8 cellular contexts compared by ENCODE assay signal in the genomic region with DNA sequence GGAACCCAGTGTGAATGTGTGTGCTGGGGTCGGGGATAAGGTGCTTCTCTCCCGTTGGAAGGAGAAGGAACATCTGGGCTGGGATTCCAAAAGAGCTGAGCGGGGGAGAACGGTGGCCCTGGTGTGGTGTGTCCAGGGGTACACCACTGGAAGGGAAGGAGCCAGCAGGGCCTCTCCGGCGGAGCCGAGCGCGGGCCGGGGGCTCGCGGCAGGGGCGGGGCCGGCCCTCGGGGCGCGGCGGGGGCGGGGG. TPM values are rescaled to one million over a fixed set of nuclear protein-coding genes. Genes with fewer than 3 reads are reported as not detected.
DNase-seq lines count a peak whose midpoint lies in the region; ATAC-seq and TF ChIP-seq lines count a peak whose summit lies in the region.

No MANE protein-coding gene starts in this region.

- peaks cover 9% of the 10 kb centered on the region for H3K27me3 Mint-ChIP-seq in activated CD4-positive, alpha-beta T cell treated with anti-CD3 and anti-CD28 coated beads, Interleukin-2, amount 10 ng/mL, durations not matched to agents 7 days and 5 days
- no peaks in the 10 kb centered on the region for H3K27me3 Mint-ChIP-seq in activated CD4-positive, alpha-beta memory T cell treated with anti-CD3 and anti-CD28 coated beads for 36 hours

- peaks cover 0 to 9% of the 10 kb centered on the region in 2 donors for H3K4me1 ChIP-seq in thoracic aorta (ENCODE audit: control insufficient read depth in 1 of 2, low read depth in 2 of 2)

- H3K27me3 ChIP-seq in thoracic aorta (replicated peaks; ENCODE audit: insufficient read depth): no peaks in the 10 kb centered on the region

- CTCF ChIA-PET in activated CD4-positive, alpha-beta T cell treated with anti-CD3 and anti-CD28 coated beads, Interleukin-2, amount 10 ng/mL, durations not matched to agents 7 days and 5 days (lab: Charles Lee): interaction anchor here (0.6 to 12.1 kb wide), 6 partner anchors 11 to 357 kb away, joined by 3 to 121 read pairs (median 3); no protein-coding TSS in a partner anchor
- CTCF ChIA-PET in activated CD4-positive, alpha-beta memory T cell treated with anti-CD3 and anti-CD28 coated beads for 36 hours (lab: Charles Lee): interaction anchor here (1.1 to 10.8 kb wide), 3 partner anchors 8 to 29 kb away, joined by 3 to 127 read pairs (median 10); no protein-coding TSS in a partner anchor

- H3K9me3 ChIP-seq in iPS-18c (ENCODE audit: control insufficient read depth, insufficient read depth, low read length) (peaks cover 2% of the 10 kb centered on the region), thoracic aorta (no peaks in the 10 kb centered on the region)

- intact Hi-C loops in activated CD4-positive, alpha-beta memory T cell treated with anti-CD3 and anti-CD28 coated beads for 36 hours (cut with micrococcal nuclease): loop anchor here (1.0 kb wide), 1 partner anchor 28 kb away; no protein-coding TSS in a partner anchor

- peak overlapping the region; percentile 50 for H3K4me3 ChIP-seq in iPS-18c (ENCODE audit: insufficient read depth, low read depth, low read length)
- peak overlapping the region; percentile 76 for H3K4me3 ChIP-seq in thoracic aorta

- ATAC-seq in thoracic aorta (ENCODE audit: insufficient number of reproducible peaks, low FRiP score, low read depth) (no peak), GM18519 (IDR thresholded peaks at IDR 0.05; ENCODE audit: low FRiP score, unreplicated experiment) (no peak)

- H3K36me3 Mint-ChIP-seq in activated CD4-positive, alpha-beta T cell treated with anti-CD3 and anti-CD28 coated beads, Interleukin-2, amount 10 ng/mL, durations not matched to agents 7 days and 5 days (ENCODE audit: low read depth): peaks cover 1% of the 10 kb centered on the region
- H3K36me3 Mint-ChIP-seq in activated CD4-positive, alpha-beta memory T cell treated with anti-CD3 and anti-CD28 coated beads for 36 hours: no peaks in the 10 kb centered on the region

- peak overlapping the region; percentile 86 for H3K27ac Mint-ChIP-seq in activated CD4-positive, alpha-beta T cell treated with anti-CD3 and anti-CD28 coated beads, Interleukin-2, amount 10 ng/mL, durations not matched to agents 7 days and 5 days
- peak overlapping the region; percentile 15 for H3K27ac Mint-ChIP-seq in activated CD4-positive, alpha-beta memory T cell treated with anti-CD3 and anti-CD28 coated beads for 36 hours

- POLR2A ChIA-PET in activated CD4-positive, alpha-beta T cell treated with anti-CD3 and anti-CD28 coated beads, Interleukin-2, amount 10 ng/mL, durations not matched to agents 7 days and 5 days (lab: Charles Lee): interaction anchor here (0.7 to 1.5 kb wide), 3 partner anchors 10 to 301 kb away, joined by 3 read pairs; no protein-coding TSS in a partner anchor
- POLR2A ChIA-PET in activated CD4-positive, alpha-beta memory T cell treated with anti-CD3 and anti-CD28 coated beads for 36 hours (lab: Charles Lee): interaction anchor here (0.6 to 3.4 kb wide), 4 partner anchors 11 to 418 kb away, joined by 3 to 25 read pairs (median 4); no protein-coding TSS in a partner anchor

- DNase-seq in activated CD4-positive, alpha-beta T cell treated with anti-CD3 and anti-CD28 coated beads, Interleukin-2, amount 10 ng/mL, durations not matched to agents 7 days and 5 days: no peak
- no peak for DNase-seq in activated CD4-positive, alpha-beta T cell treated with anti-CD3 and anti-CD28 coated beads for 1 hour
- DNase-seq in activated CD4-positive, alpha-beta memory T cell treated with anti-CD3 and anti-CD28 coated beads for 36 hours: no peak
- DNase-seq in thoracic aorta (ENCODE audit: low spot score) (no peak), medulla oblongata (ENCODE audit: extremely low spot score) (no peak)
- DNase-seq in activated CD4-positive, CD25-positive, alpha-beta regulatory T cell treated with anti-CD3 and anti-CD28 coated beads, Interleukin-2, amount 50 U/mL, for 72 hours: no peak

- H3K36me3 ChIP-seq in thoracic aorta: no peaks in the 10 kb centered on the region

- H3K27ac ChIP-seq in thoracic aorta: no peak overlapping the region

- TF ChIP-seq CTCF in thoracic aorta (IDR thresholded peaks at IDR 0.05): no peak

- no peaks in the 10 kb centered on the region for H3K9me3 Mint-ChIP-seq in activated CD4-positive, alpha-beta T cell treated with anti-CD3 and anti-CD28 coated beads, Interleukin-2, amount 10 ng/mL, durations not matched to agents 7 days and 5 days
- no peaks in the 10 kb centered on the region for H3K9me3 Mint-ChIP-seq in activated CD4-positive, alpha-beta memory T cell treated with anti-CD3 and anti-CD28 coated beads for 36 hours

- peaks cover 26% of the 10 kb centered on the region for H3K4me1 Mint-ChIP-seq in activated CD4-positive, alpha-beta T cell treated with anti-CD3 and anti-CD28 coated beads, Interleukin-2, amount 10 ng/mL, durations not matched to agents 7 days and 5 days
- peaks cover 24% of the 10 kb centered on the region for H3K4me1 Mint-ChIP-seq in activated CD4-positive, alpha-beta memory T cell treated with anti-CD3 and anti-CD28 coated beads for 36 hours (ENCODE audit: low read depth)

- peak overlapping the region; percentile 86 for H3K4me3 Mint-ChIP-seq in activated CD4-positive, alpha-beta T cell treated with anti-CD3 and anti-CD28 coated beads, Interleukin-2, amount 10 ng/mL, durations not matched to agents 7 days and 5 days
- H3K4me3 Mint-ChIP-seq in activated CD4-positive, alpha-beta memory T cell treated with anti-CD3 and anti-CD28 coated beads for 36 hours: peak overlapping the region; percentile 83

RNA-seq across cellular contexts. Expression of a gene that starts 0.2 kb away (rescaled TPM):
- total RNA-seq in activated CD4-positive, alpha-beta T cell treated with anti-CD3 and anti-CD28 coated beads, Interleukin-2, amount 10 ng/mL, durations not matched to agents 7 days and 5 days: 100 to 1,000 TPM; 192 to 199 TPM
- 100 to 1,000 TPM; 109 to 112 TPM for total RNA-seq in activated CD4-positive, alpha-beta memory T cell treated with anti-CD3 and anti-CD28 coated beads for 36 hours
- 10 to 100 TPM; 13.8 to 18.6 TPM for total RNA-seq in thoracic aorta

RNA-seq across cellular contexts. Expression of a gene that starts 57.1 kb away (rescaled TPM):
- total RNA-seq in activated CD4-positive, alpha-beta T cell treated with anti-CD3 and anti-CD28 coated beads, Interleukin-2, amount 10 ng/mL, durations not matched to agents 7 days and 5 days: 1,000 to 10,000 TPM; 1,241 to 1,307 TPM
- 100 to 1,000 TPM; 755 to 762 TPM for total RNA-seq in activated CD4-positive, alpha-beta memory T cell treated with anti-CD3 and anti-CD28 coated beads for 36 hours
- 100 to 1,000 TPM; 145 to 187 TPM for total RNA-seq in thoracic aorta

Comparison
In these comparisons a context has a peak if more than half of its experiments do, and no peak if none do; other contexts are left out.
1. RNA of a gene that starts 0.2 kb away (total RNA-seq): 192 to 199 TPM in activated CD4-positive, alpha-beta T cell treated with anti-CD3 and anti-CD28 coated beads, Interleukin-2, amount 10 ng/mL, durations not matched to agents 7 days and 5 days and 109 to 112 TPM in activated CD4-positive, alpha-beta memory T cell treated with anti-CD3 and anti-CD28 coated beads for 36 hours; 13.8 to 18.6 TPM in thoracic aorta; every median in the first group is over 4 times any median in the second.
2. RNA of a gene that starts 57.1 kb away (total RNA-seq): 1,241 to 1,307 TPM in activated CD4-positive, alpha-beta T cell treated with anti-CD3 and anti-CD28 coated beads, Interleukin-2, amount 10 ng/mL, durations not matched to agents 7 days and 5 days and 755 to 762 TPM in activated CD4-positive, alpha-beta memory T cell treated with anti-CD3 and anti-CD28 coated beads for 36 hours; 145 to 187 TPM in thoracic aorta; every median in the first group is over 4 times any median in the second.